In genomic region chr7:44144426-44144967, GRCh38 we compare ENCODE assay signal across 2 cellular contexts.
TF ChIP-seq lines count a peak whose summit lies in the region.

No MANE protein-coding gene starts in this region.

TF ChIP-seq in SK-N-SH, 30 proteins besides CTCF, POLR2A, EP300 and RAD21:
- TF ChIP-seq PBX3 (IDR thresholded peaks at IDR 0.05) (no peak), USF1 (IDR thresholded peaks at IDR 0.05; ENCODE audit: borderline replicate concordance, low read depth) (no peak), MAX (IDR thresholded peaks at IDR 0.05; ENCODE audit: low read depth) (no peak), CHD2 (IDR thresholded peaks at IDR 0.05; ENCODE audit: low read length, partially characterized antibody) (no peak), MEF2A (IDR thresholded peaks at IDR 0.05; ENCODE audit: borderline replicate concordance, low read depth) (no peak), SIN3A (IDR thresholded peaks at IDR 0.05; ENCODE audit: borderline replicate concordance, low read depth, low read length) (no peak), GATA2 (CRISPR knock-in tag; IDR thresholded peaks at IDR 0.05) (no peak), YY1 (IDR thresholded peaks at IDR 0.05; ENCODE audit: low read depth) (no peak), NRF1 (IDR thresholded peaks at IDR 0.05; ENCODE audit: low read depth, low read length) (no peak), FOSL2 (IDR thresholded peaks at IDR 0.05; ENCODE audit: borderline replicate concordance, low read depth) (no peak), RXRA (IDR thresholded peaks at IDR 0.05; ENCODE audit: borderline replicate concordance, low read depth) (no peak)
TF ChIP-seq in SK-N-SH: peak in this region for 0.

TF ChIP-seq in SK-N-SH treated with all-trans-retinoic acid at 6 μM for 48 hours, 23 proteins besides CTCF, POLR2A, EP300 and RAD21 (continued from another document):
- TF ChIP-seq ZFP3 (CRISPR knock-in tag; IDR thresholded peaks at IDR 0.05) = no peak
- no peak for TF ChIP-seq TOX (CRISPR knock-in tag; IDR thresholded peaks at IDR 0.05; ENCODE audit: borderline replicate concordance)
- no peak for TF ChIP-seq OSR1 (CRISPR knock-in tag; IDR thresholded peaks at IDR 0.05)
- no peak for TF ChIP-seq ZNF70 (CRISPR knock-in tag; IDR thresholded peaks at IDR 0.05)
- no peak for TF ChIP-seq ISL1 (CRISPR knock-in tag; IDR thresholded peaks at IDR 0.05)
- TF ChIP-seq BACH2 (CRISPR knock-in tag; IDR thresholded peaks at IDR 0.05; ENCODE audit: borderline replicate concordance) = no peak
- TF ChIP-seq ZNF8 (CRISPR knock-in tag; IDR thresholded peaks at IDR 0.05) = no peak
- TF ChIP-seq POU6F1 (CRISPR knock-in tag; IDR thresholded peaks at IDR 0.05; ENCODE audit: borderline replicate concordance, low read depth) = no peak
- TF ChIP-seq PPARA (CRISPR knock-in tag; IDR thresholded peaks at IDR 0.05; ENCODE audit: borderline replicate concordance) = no peak
- TF ChIP-seq ARNTL (CRISPR knock-in tag; IDR thresholded peaks at IDR 0.05; ENCODE audit: borderline replicate concordance, low read depth) = no peak
- TF ChIP-seq CSRNP3 (CRISPR knock-in tag; IDR thresholded peaks at IDR 0.05) = no peak
- TF ChIP-seq ZC3H10 (CRISPR knock-in tag; IDR thresholded peaks at IDR 0.05) = no peak
- TF ChIP-seq RARB (CRISPR knock-in tag; IDR thresholded peaks at IDR 0.05) = no peak
- TF ChIP-seq TSHZ2 (CRISPR knock-in tag; IDR thresholded peaks at IDR 0.05) = no peak
- TF ChIP-seq PATZ1 (CRISPR knock-in tag; IDR thresholded peaks at IDR 0.05; ENCODE audit: borderline replicate concordance) = no peak
